ENCODE assay signal across 24 cellular contexts in genomic region chr5:67149057-67149634, GRCh38. TPM values are rescaled to one million over a fixed set of nuclear protein-coding genes. Genes with fewer than 3 reads are reported as not detected.
A peak's percentile ranks its signal among the peaks of the same experiment; 100 is the strongest.
DNase-seq lines count a peak whose midpoint lies in the region; ATAC-seq and TF ChIP-seq lines count a peak whose summit lies in the region.
"Had no signal": no experiment of that assay in that cellular context is flagged by ENCODE, and none has a peak within 500 bp of the region (broad histone marks: within the 10 kb centered on the region; RNA-seq: fewer than 3 reads in every experiment).

No MANE protein-coding gene starts in this region.

- H3K9me3 ChIP-seq in parathyroid adenoma (ENCODE audit: control insufficient read depth, low read length): no peaks in the 10 kb centered on the region
- H3K9me3 ChIP-seq: colonic mucosa, spleen, thoracic aorta had no signal

- no peaks in the 10 kb centered on the region for H3K36me3 ChIP-seq in parathyroid adenoma (ENCODE audit: control insufficient read depth, insufficient read depth, low read length)
- H3K36me3 ChIP-seq: colonic mucosa had no signal

- no peak overlapping the region for H3K4me2 ChIP-seq in parathyroid adenoma (ENCODE audit: low read length)
- H3K4me2 ChIP-seq: GM23338, KMS-11, PC-9 had no signal

- ATAC-seq in Right ventricle myocardium inferior (peak; percentile 25), HG03095 (IDR thresholded peaks at IDR 0.05; ENCODE audit: unreplicated experiment) (no peak), HG03280 (IDR thresholded peaks at IDR 0.05; ENCODE audit: unreplicated experiment) (no peak), HG02981 (IDR thresholded peaks at IDR 0.05; ENCODE audit: unreplicated experiment) (no peak)
- ATAC-seq: activated CD8-positive, alpha-beta T cell treated with anti-CD3 and anti-CD28 coated beads, Interleukin-2, amount 10 ng/mL, durations not matched to agents 7 days and 5 days; stimulated activated naive B cell treated with anti-CD40 and anti-IgM and Interleukin-4, amounts not matched to agents 10 μg/mL and 1 μg/mL and 100 μg/mL, for 72 hours had no signal

- H3K4me1 ChIP-seq in parathyroid adenoma: peaks cover 19% of the 10 kb centered on the region
- H3K4me1 ChIP-seq: colonic mucosa, spleen had no signal

- H3K9ac ChIP-seq in parathyroid adenoma: no peak overlapping the region
- H3K9ac ChIP-seq: KMS-11 had no signal

- no peaks in the 10 kb centered on the region for H3K27me3 ChIP-seq in parathyroid adenoma (ENCODE audit: control insufficient read depth, insufficient read depth, low read length)
- H3K27me3 ChIP-seq: colonic mucosa, spleen had no signal

- no peak for TF ChIP-seq CTCF in fibroblast of villous mesenchyme (IDR thresholded peaks at IDR 0.05; ENCODE audit: insufficient read depth, low read depth, low read length)
- no peak for TF ChIP-seq CTCF in parathyroid adenoma (IDR thresholded peaks at IDR 0.05)

- DNase-seq in Right ventricle myocardium inferior (ENCODE audit: missing footprints) (no peak), cardiac septum (ENCODE audit: low spot score) (no peak), fibroblast of villous mesenchyme (ENCODE audit: low read depth) (peak; percentile 10), SK-N-DZ (ENCODE audit: low spot score) (no peak)
- DNase-seq: 8988T; activated CD4-positive, alpha-beta T cell treated with anti-CD3 and anti-CD28 coated beads for 1 hour; activated CD8-positive, alpha-beta T cell treated with anti-CD3 and anti-CD28 coated beads, Interleukin-2, amount 10 ng/mL, durations not matched to agents 7 days and 5 days; CD8-positive, alpha-beta memory T cell; colonic mucosa; DMS153; naive B cell; NCI-H2171 treated with DMSO at 0.1 percent for 48 hours; SIG-M5; spleen; stimulated activated CD4-positive, alpha-beta T cell treated with anti-CD3 and anti-CD28 coated beads, Interleukin-2, amount 100 ng/mL, for 48 hours; stimulated activated naive B cell treated with anti-CD40 and anti-IgM and Interleukin-4, amounts not matched to agents 10 μg/mL and 1 μg/mL and 100 μg/mL, for 72 hours had no signal

- H3K27ac ChIP-seq in parathyroid adenoma: no peak overlapping the region
- H3K27ac ChIP-seq: colonic mucosa, KMS-11, PC-9, thoracic aorta had no signal

- H3K79me2 ChIP-seq in parathyroid adenoma: peaks cover 3% of the 10 kb centered on the region

- intact Hi-C loops in Right ventricle myocardium inferior (cut with DNase I) (loop anchor here (5.0 kb wide), 1 partner anchor 162 kb away; no protein-coding TSS in a partner anchor), cardiac septum (cut with DNase I) (loop anchor here (5.0 kb wide), 2 partner anchors 162 to 337 kb away; no protein-coding TSS in a partner anchor)

- peak overlapping the region; percentile 35 for H3K4me3 ChIP-seq in fibroblast of villous mesenchyme (ENCODE audit: low read depth, low read length)
- H3K4me3 ChIP-seq in parathyroid adenoma (ENCODE audit: low read depth, low read length): no peak overlapping the region
- H3K4me3 ChIP-seq: colonic mucosa, GM23338, PC-9, spleen, thoracic aorta had no signal

- H2AFZ ChIP-seq in parathyroid adenoma: peak overlapping the region; percentile 13
- H2AFZ ChIP-seq: GM23338, PC-9 had no signal

RNA-seq across cellular contexts. Expression of gene CD180, which starts 47.5 kb away (rescaled TPM):
- 1.6 TPM for total RNA-seq in Right ventricle myocardium inferior
- total RNA-seq in cardiac septum: 0.48 TPM
- not detected in 2 replicates for total RNA-seq in fibroblast of villous mesenchyme
- not detected in 2 replicates for polyA plus RNA-seq in SK-N-DZ (2014; cell fraction: cytosol; rRNA removed)
- polyA plus RNA-seq in SK-N-DZ (2014; cell fraction: nucleus; rRNA removed): not detected in 2 replicates
- total RNA-seq: activated CD8-positive, alpha-beta T cell treated with anti-CD3 and anti-CD28 coated beads, Interleukin-2, amount 10 ng/mL, durations not matched to agents 7 days and 5 days; GM23338; PC-9 had no signal
- polyA plus RNA-seq: CD8-positive, alpha-beta memory T cell; GM23338 had no signal
